ENCODE assay signal across 1 cellular context in genomic region chr21:46119565-46120271, GRCh38.
TF ChIP-seq lines count a peak whose summit lies in the region.

No MANE protein-coding gene starts in this region.

TF ChIP-seq in IMR-90, 13 proteins besides CTCF, POLR2A, EP300 and RAD21 (continued from another document):
- TF ChIP-seq MAZ (IDR thresholded peaks at IDR 0.05; ENCODE audit: borderline replicate concordance, low read depth, low read length) = no peak
- no peak for TF ChIP-seq MAFK (IDR thresholded peaks at IDR 0.05; ENCODE audit: low read depth, low read length)
- TF ChIP-seq BHLHE40 (IDR thresholded peaks at IDR 0.05; ENCODE audit: low read depth, low read length) = no peak
- TF ChIP-seq MXI1 (IDR thresholded peaks at IDR 0.05; ENCODE audit: borderline replicate concordance, low read depth, low read length) = no peak
- no peak for TF ChIP-seq CEBPB (IDR thresholded peaks at IDR 0.05; ENCODE audit: low read depth, low read length)
- no peak for TF ChIP-seq SMC3 (IDR thresholded peaks at IDR 0.05; ENCODE audit: low read depth, low read length)
- TF ChIP-seq RFX5 (IDR thresholded peaks at IDR 0.05; ENCODE audit: low read depth, low read length) = no peak
- TF ChIP-seq, protein P1, sequence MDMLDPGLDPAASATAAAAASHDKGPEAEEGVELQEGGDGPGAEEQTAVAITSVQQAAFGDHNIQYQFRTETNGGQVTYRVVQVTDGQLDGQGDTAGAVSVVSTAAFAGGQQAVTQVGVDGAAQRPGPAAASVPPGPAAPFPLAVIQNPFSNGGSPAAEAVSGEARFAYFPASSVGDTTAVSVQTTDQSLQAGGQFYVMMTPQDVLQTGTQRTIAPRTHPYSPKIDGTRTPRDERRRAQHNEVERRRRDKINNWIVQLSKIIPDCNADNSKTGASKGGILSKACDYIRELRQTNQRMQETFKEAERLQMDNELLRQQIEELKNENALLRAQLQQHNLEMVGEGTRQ (IDR thresholded peaks at IDR 0.05; ENCODE audit: low read depth, low read length) = no peak
